ENCODE assay signal across 4 cellular contexts in genomic region chr17:5132503-5133225, GRCh38. TPM values are rescaled to one million over a fixed set of nuclear protein-coding genes. Genes with fewer than 3 reads are reported as not detected.
"Had no signal": no experiment of that assay in that cellular context is flagged by ENCODE, and none has a peak within 500 bp of the region (broad histone marks: within the 10 kb centered on the region; RNA-seq: fewer than 3 reads in every experiment).

No MANE protein-coding gene starts in this region.

RNA-seq across cellular contexts. Expression of gene USP6, which starts 16.8 kb away (rescaled TPM):
- total RNA-seq: bronchial epithelial cell had no signal
- polyA plus RNA-seq: keratinocyte, mammary epithelial cell, neural cell had no signal
